ENCODE assay signal across 21 cellular contexts in genomic region chr20:5488823-5489222, GRCh38.
"Had no signal": no experiment of that assay in that cellular context is flagged by ENCODE, and none has a peak within 500 bp of the region (broad histone marks: within the 10 kb centered on the region; RNA-seq: fewer than 3 reads in every experiment).

No MANE protein-coding gene starts in this region.

- H3K4me3 ChIP-seq: breast epithelium, colonic mucosa, PC-9, SK-N-MC had no signal

- H3K4me3 Mint-ChIP-seq: activated CD8-positive, alpha-beta T cell treated with anti-CD3 and anti-CD28 coated beads for 36 hours; activated naive CD4-positive, alpha-beta T cell treated with anti-CD3 and anti-CD28 coated beads, Interleukin-2, amount 50 U/mL, for 24 hours; activated T-cell treated with anti-CD3 and anti-CD28 coated beads, Interleukin-2, amount 50 U/mL, for 72 hours had no signal

- H3K36me3 Mint-ChIP-seq: activated naive CD4-positive, alpha-beta T cell treated with anti-CD3 and anti-CD28 coated beads, Interleukin-2, amount 50 U/mL, for 24 hours had no signal

- ATAC-seq: activated CD4-positive, CD25-positive, alpha-beta regulatory T cell treated with anti-CD3 and anti-CD28 coated beads, Interleukin-2, amount 50 U/mL, for 24 hours; activated CD8-positive, alpha-beta T cell treated with anti-CD3 and anti-CD28 coated beads for 36 hours; activated T-cell treated with anti-CD3 and anti-CD28 coated beads, Interleukin-2, amount 50 U/mL, for 72 hours had no signal

- DNase-seq: activated CD4-positive, alpha-beta T cell treated with anti-CD3 and anti-CD28 coated beads for 4 hours; activated CD8-positive, alpha-beta memory T cell treated with anti-CD3 and anti-CD28 coated beads, Interleukin-2, amount 50 U/mL, for 4 hours; activated CD8-positive, alpha-beta T cell treated with anti-CD3 and anti-CD28 coated beads for 36 hours; activated T-cell treated with anti-CD3 and anti-CD28 coated beads, Interleukin-2, amount 50 U/mL, for 72 hours; aorta; caudate nucleus; colonic mucosa; KBM-7; NCI-H1092; NCI-H1417; NCI-H1930; NCI-H2171; NCI-H226; NCI-H526; NK-92 treated with Interleukin-12 subunit alpha and Interleukin-12 subunit beta, amount 100 ng/mL, for 24 hours; PC-9; SW 1271 had no signal

- H3K27ac Mint-ChIP-seq: activated CD8-positive, alpha-beta T cell treated with anti-CD3 and anti-CD28 coated beads for 36 hours; activated naive CD4-positive, alpha-beta T cell treated with anti-CD3 and anti-CD28 coated beads, Interleukin-2, amount 50 U/mL, for 24 hours; activated T-cell treated with anti-CD3 and anti-CD28 coated beads, Interleukin-2, amount 50 U/mL, for 72 hours had no signal

- H3K9me3 Mint-ChIP-seq: activated CD8-positive, alpha-beta T cell treated with anti-CD3 and anti-CD28 coated beads for 36 hours; activated naive CD4-positive, alpha-beta T cell treated with anti-CD3 and anti-CD28 coated beads, Interleukin-2, amount 50 U/mL, for 24 hours; activated T-cell treated with anti-CD3 and anti-CD28 coated beads, Interleukin-2, amount 50 U/mL, for 72 hours had no signal
